8 cellular contexts compared by ENCODE assay signal in genomic region chr14:61598980-61599379, GRCh38.
DNase-seq lines count a peak whose midpoint lies in the region; ATAC-seq and TF ChIP-seq lines count a peak whose summit lies in the region.

No MANE protein-coding gene starts in this region.

- no peaks in the 10 kb centered on the region for H3K27me3 Mint-ChIP-seq in activated CD8-positive, alpha-beta T cell treated with anti-CD3 and anti-CD28 coated beads for 36 hours
- H3K27me3 Mint-ChIP-seq in memory B cell: no peaks in the 10 kb centered on the region

- peak overlapping the region; percentile 88 for H3K27ac Mint-ChIP-seq in activated CD8-positive, alpha-beta T cell treated with anti-CD3 and anti-CD28 coated beads for 36 hours
- peak overlapping the region; percentile 11 for H3K27ac Mint-ChIP-seq in memory B cell

- H2AFZ ChIP-seq in HCT116 (ENCODE audit: low read depth, low read length, poor library complexity, severe bottlenecking): peak overlapping the region; percentile 1

- H3K36me3 ChIP-seq in HCT116 (ENCODE audit: control insufficient read depth in 1 of 2, insufficient read depth in 2 of 2, low read length in 2 of 2): no peaks in the 10 kb centered on the region

- H4K20me1 ChIP-seq in HCT116 (ENCODE audit: insufficient read depth): no peaks in the 10 kb centered on the region

- H3K4me3 Mint-ChIP-seq in activated CD8-positive, alpha-beta T cell treated with anti-CD3 and anti-CD28 coated beads for 36 hours: no peak overlapping the region
- no peak overlapping the region for H3K4me3 Mint-ChIP-seq in memory B cell

- POLR2A ChIA-PET in HCT116 (lab: Charles Lee): interaction anchor here (0.6 kb wide), 1 partner anchor 117 kb away, joined by 4 read pairs; no protein-coding TSS in a partner anchor
- POLR2A ChIA-PET in activated CD8-positive, alpha-beta T cell treated with anti-CD3 and anti-CD28 coated beads for 36 hours (lab: Charles Lee): interaction anchor here (1.0 to 4.4 kb wide), 3 partner anchors 10 to 63 kb away, joined by 3 to 21 read pairs (median 7); no protein-coding TSS in a partner anchor

- H3K79me2 ChIP-seq in HCT116 (ENCODE audit: insufficient read depth, low read length): no peaks in the 10 kb centered on the region

- H3K9me3 ChIP-seq in HCT116 (ENCODE audit: control insufficient read depth in 1 of 2, insufficient read depth in 1 of 2, low read depth in 1 of 2, low read length in 2 of 2): no peaks in the 10 kb centered on the region

- RAD21 ChIA-PET in HCT116 (lab: Charles Lee; ENCODE audit: low non-redundant PET in 1 of 2, low total read pairs in 2 of 2, uncharacterized antibody in 2 of 2, unreplicated experiment in 2 of 2): no interaction called here

- TF ChIP-seq CTCF in HCT116 (IDR thresholded peaks at IDR 0.05 in 2 of 3, conservative IDR thresholded peaks at IDR 0.05 in 1 of 3; ENCODE audit: borderline replicate concordance in 1 of 3, insufficient read depth in 1 of 3, low read depth in 2 of 3, low read length in 2 of 3): no peak
- TF ChIP-seq CTCF in activated CD8-positive, alpha-beta T cell treated with anti-CD3 and anti-CD28 coated beads for 36 hours (IDR thresholded peaks at IDR 0.05): no peak

- H3K4me1 ChIP-seq in HCT116 (ENCODE audit: control insufficient read depth in 1 of 2, insufficient read depth in 2 of 2, low read length in 2 of 2): peaks cover 9 to 31% of the 10 kb centered on the region in 2 experiments; a peak in 3 of 4 replicates

- no peak for TF ChIP-seq POLR2A in HCT116 (IDR thresholded peaks at IDR 0.05; ENCODE audit: borderline replicate concordance, extremely low read depth, insufficient read depth, insufficient read length)

- H3K9me3 Mint-ChIP-seq in activated CD8-positive, alpha-beta T cell treated with anti-CD3 and anti-CD28 coated beads for 36 hours: no peaks in the 10 kb centered on the region
- H3K9me3 Mint-ChIP-seq in memory B cell: no peaks in the 10 kb centered on the region

- H3K27ac ChIP-seq in HCT116 (ENCODE audit: low read depth, low read length) (no peak overlapping the region), caudate nucleus (ENCODE audit: low read depth, low read length) (no peak overlapping the region)

- DNase-seq in DMS153 treated with DMSO at 0.1 percent for 48 hours (lab: John Stamatoyannopoulos, UW; ENCODE audit: unreplicated experiment) (peak; percentile 22), HCT116 (ENCODE audit: low read depth, low spot score) (no peak), memory B cell (ENCODE audit: low spot score in 2 of 2) (no peak), NCI-H187 (lab: John Stamatoyannopoulos, UW) (no peak), GM03348 (ENCODE audit: low spot score) (no peak), caudate nucleus (lab: John Stamatoyannopoulos, UW) (no peak), AG08395 (ENCODE audit: low spot score) (no peak)
- peak; percentile 68 for DNase-seq in activated CD8-positive, alpha-beta T cell treated with anti-CD3 and anti-CD28 coated beads for 36 hours

- H3K36me3 Mint-ChIP-seq in activated CD8-positive, alpha-beta T cell treated with anti-CD3 and anti-CD28 coated beads for 36 hours (ENCODE audit: low read depth): no peaks in the 10 kb centered on the region
- no peaks in the 10 kb centered on the region for H3K36me3 Mint-ChIP-seq in memory B cell

- H3K27me3 ChIP-seq in HCT116 (ENCODE audit: insufficient read depth, low read length): no peaks in the 10 kb centered on the region

- ATAC-seq in HCT116: no peak
- ATAC-seq in activated CD8-positive, alpha-beta T cell treated with anti-CD3 and anti-CD28 coated beads for 36 hours: peak; percentile 70
- no peak for ATAC-seq in memory B cell (ENCODE audit: low read depth)

- H3K4me1 Mint-ChIP-seq in activated CD8-positive, alpha-beta T cell treated with anti-CD3 and anti-CD28 coated beads for 36 hours (ENCODE audit: low read depth): peaks cover 52% of the 10 kb centered on the region
- peaks cover 20% of the 10 kb centered on the region for H3K4me1 Mint-ChIP-seq in memory B cell

- H3K9ac ChIP-seq in HCT116 (ENCODE audit: low read length): no peak overlapping the region

- no TSS peak for BruUV-seq in HCT116 (replicated peaks; lab: Mats Ljungman, UMichigan)

- CTCF ChIA-PET in HCT116 (lab: Charles Lee): no interaction called here
- CTCF ChIA-PET in activated CD8-positive, alpha-beta T cell treated with anti-CD3 and anti-CD28 coated beads for 36 hours (lab: Charles Lee): interaction anchor here (0.8 to 5.1 kb wide), 4 partner anchors 10 to 124 kb away, joined by 3 to 22 read pairs (median 3); no protein-coding TSS in a partner anchor

- no peaks in the 10 kb centered on the region for H3K9me2 ChIP-seq in HCT116 (ENCODE audit: insufficient read depth)

- H3K4me2 ChIP-seq in HCT116 (ENCODE audit: low read length): no peak overlapping the region

- no peak for TF ChIP-seq RAD21 in HCT116 (IDR thresholded peaks at IDR 0.05; ENCODE audit: low read depth)

- intact Hi-C loops in HCT116 (cut with micrococcal nuclease): no loop called here
- intact Hi-C loops in activated CD8-positive, alpha-beta T cell treated with anti-CD3 and anti-CD28 coated beads for 36 hours (cut with micrococcal nuclease): loop anchor here (10.0 kb wide), 2 partner anchors 94 to 96 kb away; partner anchors contain the start of gene HIF1A

- no peak overlapping the region for H3K4me3 ChIP-seq in HCT116 (replicated peaks in 1 of 2; ENCODE audit: low read depth in 1 of 2, low read length in 2 of 2)

TF ChIP-seq in HCT116, 20 proteins besides CTCF, POLR2A, EP300 and RAD21:
- TF ChIP-seq EGR1 (IDR thresholded peaks at IDR 0.05; ENCODE audit: low read depth): no peak
- no peak for TF ChIP-seq SRF (IDR thresholded peaks at IDR 0.05; ENCODE audit: low read depth)
- TF ChIP-seq ELF1 (IDR thresholded peaks at IDR 0.05; ENCODE audit: borderline replicate concordance, low read depth): no peak
- TF ChIP-seq ZFX (IDR thresholded peaks at IDR 0.05): no peak
- TF ChIP-seq ZNF274 (IDR thresholded peaks at IDR 0.05; ENCODE audit: low read depth, low read length): no peak
- no peak for TF ChIP-seq MAX (IDR thresholded peaks at IDR 0.05)
- TF ChIP-seq SIN3A (IDR thresholded peaks at IDR 0.05; ENCODE audit: low read depth): no peak
- no peak for TF ChIP-seq JUND (IDR thresholded peaks at IDR 0.05)
- no peak for TF ChIP-seq CBX3 (IDR thresholded peaks at IDR 0.05; ENCODE audit: low read depth)
- no peak for TF ChIP-seq TCF7L2 (IDR thresholded peaks at IDR 0.05; ENCODE audit: borderline replicate concordance, extremely low read depth, insufficient read depth, insufficient read length)
- no peak for TF ChIP-seq POLR2AphosphoS5 (IDR thresholded peaks at IDR 0.05; ENCODE audit: low read depth, low read length)
- no peak for TF ChIP-seq ZBTB33 (IDR thresholded peaks at IDR 0.05; ENCODE audit: extremely low read depth, insufficient replicate concordance, low read length)
- TF ChIP-seq YY1 (IDR thresholded peaks at IDR 0.05; ENCODE audit: extremely low read depth, insufficient replicate concordance, low read depth, low read length): no peak
TF ChIP-seq in HCT116: peak in this region for 0.

Comparison
In these comparisons a context has a peak if more than half of its experiments do, and no peak if none do; other contexts are left out.
1. DNase-seq: peak in DMS153 treated with DMSO at 0.1 percent for 48 hours (single experiment) and activated CD8-positive, alpha-beta T cell treated with anti-CD3 and anti-CD28 coated beads for 36 hours (single experiment); none in HCT116 (single experiment), memory B cell (0 of 2), NCI-H187 (0 of 2), GM03348 (single experiment), caudate nucleus (0 of 61) and AG08395 (single experiment).